In genomic region chr14:102510616-102511520, GRCh38 we compare ENCODE assay signal across 8 cellular contexts. TPM values are rescaled to one million over a fixed set of nuclear protein-coding genes. Genes with fewer than 3 reads are reported as not detected.
A peak's percentile ranks its signal among the peaks of the same experiment; 100 is the strongest.
DNase-seq lines count a peak whose midpoint lies in the region; ATAC-seq and TF ChIP-seq lines count a peak whose summit lies in the region.

No MANE protein-coding gene starts in this region.

- H3K4me3 ChIP-seq in GM12875 (ENCODE audit: low read depth, low read length) (peak overlapping the region; percentile 77), OCI-LY7 (ENCODE audit: low read depth, low read length, poor library complexity, severe bottlenecking) (peak overlapping the region; percentile 77), colonic mucosa (peak overlapping the region; percentile 69)
- H3K4me3 ChIP-seq in naive thymus-derived CD4-positive, alpha-beta T cell (ENCODE audit: low read length): peak overlapping the region; percentile 75

- H3K27me3 ChIP-seq in colonic mucosa: no peaks in the 10 kb centered on the region
- no peaks in the 10 kb centered on the region for H3K27me3 ChIP-seq in naive thymus-derived CD4-positive, alpha-beta T cell (ENCODE audit: control insufficient read depth in 2 of 2, insufficient read depth in 2 of 2, low read length in 2 of 2)

- H3K79me2 ChIP-seq in OCI-LY7 (ENCODE audit: insufficient read depth, low read depth, low read length): no peaks in the 10 kb centered on the region

- peaks cover 0 to 4% (median 0%) of the 10 kb centered on the region in 5 donors for H3K36me3 Mint-ChIP-seq in naive thymus-derived CD4-positive, alpha-beta T cell

- no peaks in the 10 kb centered on the region for H4K20me1 ChIP-seq in OCI-LY7 (ENCODE audit: insufficient read depth, low read length)

- no peak for TF ChIP-seq CTCF in GM12875 (IDR thresholded peaks at IDR 0.05; ENCODE audit: borderline replicate concordance, insufficient read depth, low read depth, low read length)
- no peak for TF ChIP-seq CTCF in OCI-LY7 (conservative IDR thresholded peaks at IDR 0.05; ENCODE audit: low read length)
- TF ChIP-seq CTCF in colonic mucosa (IDR thresholded peaks at IDR 0.05): no peak

- no TSS peak for BruUV-seq in OCI-LY7 (replicated peaks; lab: Mats Ljungman, UMichigan)

- H3K4me2 ChIP-seq in OCI-LY7 (ENCODE audit: low read length): peak overlapping the region; percentile 78

- H3K36me3 ChIP-seq in OCI-LY7 (ENCODE audit: insufficient read depth, low read length) (no peaks in the 10 kb centered on the region), colonic mucosa (no peaks in the 10 kb centered on the region)
- H3K36me3 ChIP-seq in naive thymus-derived CD4-positive, alpha-beta T cell (ENCODE audit: control insufficient read depth in 2 of 3, insufficient read depth in 3 of 3, low read length in 3 of 3): no peaks in the 10 kb centered on the region

- H3K9me3 ChIP-seq in OCI-LY7 (ENCODE audit: low read length) (no peaks in the 10 kb centered on the region), colonic mucosa (no peaks in the 10 kb centered on the region)
- H3K9me3 ChIP-seq in naive thymus-derived CD4-positive, alpha-beta T cell (ENCODE audit: control insufficient read depth in 2 of 3, low read length in 3 of 3): no peaks in the 10 kb centered on the region

- H3K27me3 Mint-ChIP-seq in naive thymus-derived CD4-positive, alpha-beta T cell: peaks cover 0 to 3% (median 0%) of the 10 kb centered on the region in 5 donors

- H3K27ac Mint-ChIP-seq in naive thymus-derived CD4-positive, alpha-beta T cell: peak overlapping the region in 5 of 9 donors; percentile 36 to 72 (median 59)

- POLR2A ChIA-PET in OCI-LY7 (lab: Charles Lee): no interaction called here
- POLR2A ChIA-PET in naive thymus-derived CD4-positive, alpha-beta T cell (lab: Charles Lee): interaction anchor here (0.7 to 1.1 kb wide), 2 partner anchors 12 to 14 kb away, joined by 3 read pairs; no protein-coding TSS in a partner anchor

- ATAC-seq in naive thymus-derived CD4-positive, alpha-beta T cell: no peak
- no peak for ATAC-seq in GM21423 (IDR thresholded peaks at IDR 0.05; ENCODE audit: unreplicated experiment)

- peaks cover 0 to 21% (median 10%) of the 10 kb centered on the region in 7 donors for H3K4me1 Mint-ChIP-seq in naive thymus-derived CD4-positive, alpha-beta T cell

- H3K9me2 ChIP-seq in OCI-LY7 (ENCODE audit: insufficient read depth, low read length): no peaks in the 10 kb centered on the region

- peak overlapping the region; percentile 71; the same call in 1 of the 2 replicates for H2AFZ ChIP-seq in OCI-LY7 (ENCODE audit: low read length)

- peaks cover 0 to 2% (median 0%) of the 10 kb centered on the region in 11 donors for H3K9me3 Mint-ChIP-seq in naive thymus-derived CD4-positive, alpha-beta T cell

- peaks cover 11% of the 10 kb centered on the region for H3K4me1 ChIP-seq in OCI-LY7 (ENCODE audit: insufficient read depth, low read length, poor library complexity, severe bottlenecking)
- H3K4me1 ChIP-seq in colonic mucosa: peaks cover 9% of the 10 kb centered on the region
- H3K4me1 ChIP-seq in naive thymus-derived CD4-positive, alpha-beta T cell (ENCODE audit: control insufficient read depth in 2 of 2, insufficient read depth in 2 of 2, low read length in 2 of 2): peaks cover 4 to 14% of the 10 kb centered on the region in 2 donors

- intact Hi-C loops in OCI-LY7 (cut with micrococcal nuclease; ENCODE audit: unreplicated experiment): loop anchor here (10.0 kb wide), 1 partner anchor 146 kb away; the partner anchor contains the start of genes CINP and TECPR2
- intact Hi-C loops in colonic mucosa (cut with DNase I): no loop called here
- intact Hi-C loops in naive thymus-derived CD4-positive, alpha-beta T cell (cut with micrococcal nuclease): loop anchor here (1.0 to 10.0 kb wide), 5 partner anchors 14 to 806 kb away; partner anchors contain the start of genes RCOR1 (in 1 of the 2), TRAF3 (in 1 of the 2) and WDR20 (in 1 of the 2)

- H3K27ac ChIP-seq in OCI-LY7 (ENCODE audit: low read depth, low read length, poor library complexity, severe bottlenecking) (no peak overlapping the region), colonic mucosa (peak overlapping the region; percentile 93)
- peak overlapping the region; percentile 58 for H3K27ac ChIP-seq in naive thymus-derived CD4-positive, alpha-beta T cell (ENCODE audit: low read depth, low read length)

- DNase-seq in OCI-LY7 (ENCODE audit: low spot score) (peak; percentile 43), colonic mucosa (peak; percentile 94), NCI-H1048 (lab: John Stamatoyannopoulos, UW) (no peak), CD1c-positive myeloid dendritic cell (ENCODE audit: extremely low spot score) (no peak)
- peak in 6 of 9 donors; percentile 17 to 40 (median 25) for DNase-seq in naive thymus-derived CD4-positive, alpha-beta T cell
- no peak for DNase-seq in activated effector memory CD4-positive, alpha-beta T cell treated with anti-CD3 and anti-CD28 coated beads, Interleukin-2, amount 50 U/mL, for 16 hours

- peak overlapping the region; percentile 82 to 94 for H3K9ac ChIP-seq in colonic mucosa (ENCODE audit: low read depth in 2 of 2, low read length in 2 of 2)

- H3K4me3 Mint-ChIP-seq in naive thymus-derived CD4-positive, alpha-beta T cell: peak overlapping the region; percentile 85 to 91 (median 88)

- CTCF ChIA-PET in OCI-LY7 (lab: Charles Lee; ENCODE audit: unreplicated experiment): no interaction called here
- CTCF ChIA-PET in naive thymus-derived CD4-positive, alpha-beta T cell (lab: Charles Lee): no interaction called here

RNA-seq across cellular contexts. Expression of gene ANKRD9, which starts 1.3 kb away (rescaled TPM):
- total RNA-seq in OCI-LY7 (2014; rRNA removed; shearing (Covaris generic)): 1.1 and 1.2 TPM in 2 replicates
- 1.5 and 1.9 TPM in 2 replicates for total RNA-seq in OCI-LY7 (2022)
- 100 to 1,000 TPM; 107 to 115 TPM for total RNA-seq in colonic mucosa
- total RNA-seq in naive thymus-derived CD4-positive, alpha-beta T cell: 1 to 10 TPM; 1.1 to 8.1 (median 2.2) TPM
- polyA plus RNA-seq in naive thymus-derived CD4-positive, alpha-beta T cell: under 1 TPM; 0.26 to 0.72 TPM

Comparison
In these comparisons a context has a peak if more than half of its experiments do, and no peak if none do; other contexts are left out.
1. DNase-seq: peak in OCI-LY7 (single experiment), colonic mucosa (single experiment) and naive thymus-derived CD4-positive, alpha-beta T cell (6 of 9); none in activated effector memory CD4-positive, alpha-beta T cell treated with anti-CD3 and anti-CD28 coated beads, Interleukin-2, amount 50 U/mL, for 16 hours (single experiment), NCI-H1048 (single experiment) and CD1c-positive myeloid dendritic cell (single experiment).
2. RNA of gene ANKRD9, which starts 1.3 kb away (total RNA-seq): 107 to 115 TPM in colonic mucosa; 1.1 to 8.1 TPM in naive thymus-derived CD4-positive, alpha-beta T cell and 1.1 to 1.9 TPM in OCI-LY7; every median in the first group is over 10 times any median in the second.
3. Peak in every context shown above with its lines, with median percentiles within 50 percentile points of each other: H3K4me3 ChIP-seq.